Comparison of ENCODE assay signal across 7 cellular contexts in the genomic region with DNA sequence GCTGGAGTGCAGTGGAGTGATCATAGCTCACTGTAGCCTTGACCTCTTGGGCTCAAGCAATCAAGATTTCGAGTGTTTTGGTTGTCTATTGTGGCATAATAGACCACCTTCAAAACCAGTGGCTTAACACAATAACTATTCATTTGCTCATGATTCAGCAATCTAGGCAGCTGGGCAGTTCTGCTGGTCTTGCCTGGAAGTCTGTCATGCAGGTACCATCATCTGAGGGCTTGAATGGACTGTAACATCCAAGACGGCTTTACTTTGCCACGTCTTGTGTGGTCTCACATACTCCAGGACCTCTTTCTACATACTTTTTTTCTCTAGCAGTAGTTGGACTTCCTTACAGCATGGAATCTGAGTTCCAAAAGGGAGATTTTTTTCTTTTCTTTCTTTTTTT.
"Had no signal": no experiment of that assay in that cellular context is flagged by ENCODE, and none has a peak within 500 bp of the region (broad histone marks: within the 10 kb centered on the region; RNA-seq: fewer than 3 reads in every experiment).

No MANE protein-coding gene starts in this region.

- DNase-seq: H9, HCEC 1CT, IMR-90 had no signal

- FAIRE-seq: H1, H54, HTR-8/SVneo had no signal

- H3K4me3 ChIP-seq: GM23338 had no signal

- H2AFZ ChIP-seq: GM23338 had no signal

- H3K4me2 ChIP-seq: GM23338 had no signal
